ENCODE assay signal across 18 cellular contexts in the genomic region with DNA sequence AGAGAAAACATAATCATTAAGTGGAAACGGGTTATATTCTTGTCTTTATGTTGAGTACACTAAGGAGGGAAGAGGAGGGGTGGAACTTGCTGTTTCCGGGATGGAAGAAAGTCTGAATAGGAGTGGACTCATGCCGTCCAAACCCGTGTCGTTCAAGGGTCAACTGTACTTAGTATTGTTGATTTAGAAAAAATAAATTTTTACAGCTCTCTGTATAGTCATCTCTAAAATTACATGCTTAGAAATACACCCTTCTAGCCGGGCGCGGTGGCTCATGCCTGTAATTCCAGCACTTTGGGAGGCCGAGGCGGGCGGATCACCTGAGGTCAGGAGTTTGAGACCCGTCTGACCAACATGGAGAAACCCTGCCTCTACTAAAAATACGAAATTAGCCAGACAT. TPM values are rescaled to one million over a fixed set of nuclear protein-coding genes. Genes with fewer than 3 reads are reported as not detected.
A peak's percentile ranks its signal among the peaks of the same experiment; 100 is the strongest.
DNase-seq lines count a peak whose midpoint lies in the region; ATAC-seq and TF ChIP-seq lines count a peak whose summit lies in the region.
"Had no signal": no experiment of that assay in that cellular context is flagged by ENCODE, and none has a peak within 500 bp of the region (broad histone marks: within the 10 kb centered on the region; RNA-seq: fewer than 3 reads in every experiment).

No MANE protein-coding gene starts in this region.

- H3K9me3 ChIP-seq in Peyer's patch (no peaks in the 10 kb centered on the region), colonic mucosa (no peaks in the 10 kb centered on the region), mucosa of rectum (ENCODE audit: control insufficient read depth in 2 of 2, low read length in 2 of 2) (no peaks in the 10 kb centered on the region), testis (no peaks in the 10 kb centered on the region)
- H3K9me3 ChIP-seq: BLaER1 had no signal

- 92 to 93% methylated on average over 13 of the region's 13 CpGs for WGBS in testis, 2 donors

- H3K4me1 ChIP-seq in Peyer's patch = no peaks in the 10 kb centered on the region
- peaks cover 3% of the 10 kb centered on the region for H3K4me1 ChIP-seq in colonic mucosa
- H3K4me1 ChIP-seq in mucosa of rectum (ENCODE audit: control insufficient read depth in 2 of 2, insufficient read depth in 2 of 2, low read length in 2 of 2) = peaks cover 0 to 10% of the 10 kb centered on the region in 2 donors
- H3K4me1 ChIP-seq in testis = no peaks in the 10 kb centered on the region
- H3K4me1 ChIP-seq: BLaER1 had no signal

- H3K4me3 ChIP-seq in Peyer's patch (no peak overlapping the region), colonic mucosa (no peak overlapping the region), mucosa of rectum (ENCODE audit: low read length in 2 of 2) (peak overlapping the region in 1 of 2 donors; percentile 50), coronary artery (no peak overlapping the region), testis (no peak overlapping the region)
- H3K4me3 ChIP-seq: BLaER1, GM12878, GM23248 had no signal

- H3K9ac ChIP-seq in colonic mucosa (ENCODE audit: low read depth in 2 of 2, low read length in 2 of 2) = peak overlapping the region in 1 of 2 donors; percentile 9
- H3K9ac ChIP-seq in mucosa of rectum (ENCODE audit: low read depth in 1 of 2, low read length in 2 of 2) = no peak overlapping the region
- H3K9ac ChIP-seq: BLaER1, GM23248 had no signal

- TF ChIP-seq POLR2A in Peyer's patch (IDR thresholded peaks at IDR 0.05) (no peak), testis (IDR thresholded peaks at IDR 0.05) (no peak)

- intact Hi-C loops in colonic mucosa (cut with DNase I) (loop anchor here (10.0 kb wide), 1 partner anchor 174 kb away; the partner anchor contains the start of gene RBM43), testis (cut with DNase I; ENCODE audit: low total_unique reads) (no loop called here)

- H3K27ac ChIP-seq in Peyer's patch (peak overlapping the region in 3 of 4 donors; percentile 2 to 15 (median 5)), colonic mucosa (peak overlapping the region; percentile 45), mucosa of rectum (ENCODE audit: low read depth in 2 of 2, low read length in 2 of 2) (peak overlapping the region; percentile 67 to 74), coronary artery (no peak overlapping the region), testis (no peak overlapping the region)
- H3K27ac ChIP-seq: BLaER1, C4-2B, GM23248 had no signal

- H3K27me3 ChIP-seq in Peyer's patch = no peaks in the 10 kb centered on the region
- no peaks in the 10 kb centered on the region for H3K27me3 ChIP-seq in colonic mucosa
- H3K27me3 ChIP-seq in mucosa of rectum (ENCODE audit: control insufficient read depth in 2 of 2, insufficient read depth in 2 of 2, low read length in 2 of 2) = no peaks in the 10 kb centered on the region
- H3K27me3 ChIP-seq in testis = no peaks in the 10 kb centered on the region
- H3K27me3 ChIP-seq: BLaER1 had no signal

- TF ChIP-seq CTCF in Peyer's patch (IDR thresholded peaks at IDR 0.05) (no peak), colonic mucosa (IDR thresholded peaks at IDR 0.05) (no peak), coronary artery (IDR thresholded peaks at IDR 0.05) (no peak), testis (IDR thresholded peaks at IDR 0.05) (no peak)

- peaks cover 0 to 80% (median 0%) of the 10 kb centered on the region in 3 donors for H3K36me3 ChIP-seq in Peyer's patch
- H3K36me3 ChIP-seq in colonic mucosa = peaks cover 10% of the 10 kb centered on the region
- peaks cover 26 to 39% of the 10 kb centered on the region in 2 donors for H3K36me3 ChIP-seq in mucosa of rectum (ENCODE audit: control insufficient read depth in 2 of 2, insufficient read depth in 2 of 2, low read length in 2 of 2)
- H3K36me3 ChIP-seq in testis (ENCODE audit: low read depth, missing control alignments) = no peaks in the 10 kb centered on the region

- DNase-seq in Peyer's patch (peak in 2 of 3 donors; percentile 51), colonic mucosa (peak; percentile 60), coronary artery (ENCODE audit: low spot score) (no peak), testis (no peak)
- DNase-seq: CD4-positive, CD25-positive, alpha-beta regulatory T cell; CD8-positive, alpha-beta T cell; DMS 273 treated with DMSO at 0.1 percent for 48 hours; DMS79; EL; GDM1; GM23248; H7; HCEC 1CT had no signal

- no peak for ATAC-seq in HG02571 (IDR thresholded peaks at IDR 0.05; ENCODE audit: unreplicated experiment)
- ATAC-seq: CD8-positive, alpha-beta T cell; GM12878 had no signal

RNA-seq across cellular contexts. Expression of gene RIF1, which starts 29.4 kb away (rescaled TPM):
- 10 to 100 TPM; 20.0 to 51.2 (median 25.4) TPM for total RNA-seq in Peyer's patch
- 10 to 100 TPM; 27.8 to 34.2 TPM for total RNA-seq in colonic mucosa
- total RNA-seq in testis = 10 to 100 TPM; 66.3 to 81.7 TPM
- 10.6 TPM for polyA plus RNA-seq in testis (ENCODE audit: insufficient read depth, low read depth, low replicate concordance)

Comparison
In these comparisons a context has a peak if more than half of its experiments do, and no peak if none do; other contexts are left out.
1. DNase-seq: peak in Peyer's patch (2 of 3) and colonic mucosa (single experiment); none in coronary artery (single experiment) and testis (single experiment).
2. H3K27ac ChIP-seq: peak in Peyer's patch (3 of 4), colonic mucosa (single experiment) and mucosa of rectum (2 of 2); none in coronary artery (0 of 2) and testis (0 of 2).